Comparison of ENCODE assay signal across 2 cellular contexts in genomic region chr10:109957092-109957797, GRCh38.
TF ChIP-seq lines count a peak whose summit lies in the region.

No MANE protein-coding gene starts in this region.

TF ChIP-seq in GM12878, 131 proteins besides CTCF, POLR2A, EP300 and RAD21 (continues in another document):
- TF ChIP-seq MYB (IDR thresholded peaks at IDR 0.05; ENCODE audit: borderline replicate concordance, low read depth, low read length) (no peak), MEF2B (IDR thresholded peaks at IDR 0.05; ENCODE audit: partially characterized antibody, poor library complexity, severe bottlenecking) (peak; percentile 34), ZNF217 (IDR thresholded peaks at IDR 0.05) (peak; percentile 64; the same call in 1 of the 2 replicates), ATF7 (IDR thresholded peaks at IDR 0.05; ENCODE audit: low read depth) (0 out of 2 replicates have a peak, but pooled peaks have one; percentile 37), EED (IDR thresholded peaks at IDR 0.05; ENCODE audit: low read depth) (peak; percentile 82), IRF4 (IDR thresholded peaks at IDR 0.05; ENCODE audit: low read depth, low read length) (peak; percentile 86; the same call in 1 of the 2 replicates), STAT1 (conservative IDR thresholded peaks at IDR 0.05) (no peak), RELB (IDR thresholded peaks at IDR 0.05; ENCODE audit: low read depth) (peak; percentile 44; the same call in 1 of the 2 replicates), IKZF2 (IDR thresholded peaks at IDR 0.05) (peak; percentile 17 to 26; a peak in 1 of 4 replicates), HCFC1 (IDR thresholded peaks at IDR 0.05; ENCODE audit: low read length) (no peak), FOXM1 (IDR thresholded peaks at IDR 0.05; ENCODE audit: low read depth, low read length) (peak; percentile 81), DPF2 (IDR thresholded peaks at IDR 0.05) (peak; percentile 48), RUNX3 (IDR thresholded peaks at IDR 0.05; ENCODE audit: low read length) (peak; percentile 85), TCF3 (IDR thresholded peaks at IDR 0.05; ENCODE audit: borderline replicate concordance, insufficient read depth, low read depth, low read length) (peak; percentile 26; the same call in 1 of the 2 replicates), CBFB (IDR thresholded peaks at IDR 0.05; ENCODE audit: low read depth) (no peak), MAX (IDR thresholded peaks at IDR 0.05; ENCODE audit: low read depth, low read length) (no peak), ETV6 (conservative IDR thresholded peaks at IDR 0.05 in 1 of 2, IDR thresholded peaks at IDR 0.05 in 1 of 2; ENCODE audit: borderline replicate concordance in 1 of 2, low read depth in 1 of 2) (0 out of 4 replicates have a peak, but pooled peaks of 1 of the 2 experiments have one; percentile 21), TCF12 (IDR thresholded peaks at IDR 0.05; ENCODE audit: low read depth, low read length) (0 out of 2 replicates have a peak, but pooled peaks have one; percentile 39), USF2 (IDR thresholded peaks at IDR 0.05; ENCODE audit: borderline replicate concordance, low read depth, low read length) (peak; percentile 12; the same call in 1 of the 2 replicates), POLR2AphosphoS5 (IDR thresholded peaks at IDR 0.05; ENCODE audit: low read length) (no peak), ZBTB40 (IDR thresholded peaks at IDR 0.05; ENCODE audit: borderline replicate concordance) (no peak), NR2F1 (conservative IDR thresholded peaks at IDR 0.05) (peak; percentile 43), NFIC (IDR thresholded peaks at IDR 0.05; ENCODE audit: low read depth, low read length) (peak; percentile 86), PAX5 (IDR thresholded peaks at IDR 0.05; ENCODE audit: borderline replicate concordance, low read depth, low read length) (peak; percentile 98), ASH2L (IDR thresholded peaks at IDR 0.05; ENCODE audit: borderline replicate concordance, low read depth) (no peak), JUNB (IDR thresholded peaks at IDR 0.05) (peak; percentile 94), CREM (IDR thresholded peaks at IDR 0.05; ENCODE audit: low read depth) (peak; percentile 57; the same call in 1 of the 2 replicates), BCL11A (IDR thresholded peaks at IDR 0.05; ENCODE audit: low read depth, low read length) (peak; percentile 78)

TF ChIP-seq in HepG2, 621 proteins besides CTCF, POLR2A, EP300 and RAD21:
- TF ChIP-seq SP4 (CRISPR knock-in tag; IDR thresholded peaks at IDR 0.05) = no peak
